Comparison of ENCODE assay signal across 8 cellular contexts in genomic region chr5:55711531-55712022, GRCh38. TPM values are rescaled to one million over a fixed set of nuclear protein-coding genes. Genes with fewer than 3 reads are reported as not detected.
DNase-seq lines count a peak whose midpoint lies in the region; ATAC-seq and TF ChIP-seq lines count a peak whose summit lies in the region.

No MANE protein-coding gene starts in this region.

- peaks cover under 1% of the 10 kb centered on the region for H3K9me3 Mint-ChIP-seq in T-helper 1 cell treated with Interleukin-12 subunit alpha and Interleukin-12 subunit beta and Interleukin-4 antibody, amounts not matched to agents 30 μg/mL and 1 μg/mL, for 36 hours

- no peaks in the 10 kb centered on the region for H3K27me3 ChIP-seq in esophagus squamous epithelium
- H3K27me3 ChIP-seq in rectal smooth muscle tissue (ENCODE audit: control insufficient read depth, insufficient read depth, low read length), result no peaks in the 10 kb centered on the region

- WGBS in esophagus squamous epithelium, 2 donors, result 2 to 6% methylated on average over 11 to 16 of the region's 17 CpGs

- peaks cover 9 to 31% (median 11%) of the 10 kb centered on the region in 3 donors for H3K4me1 ChIP-seq in esophagus squamous epithelium
- peaks cover 4% of the 10 kb centered on the region for H3K4me1 ChIP-seq in rectal smooth muscle tissue (ENCODE audit: control insufficient read depth, insufficient read depth, low read length)

- no peak for TF ChIP-seq CTCF in esophagus squamous epithelium (IDR thresholded peaks at IDR 0.05)

- no peaks in the 10 kb centered on the region for H3K9me3 ChIP-seq in esophagus squamous epithelium

- intact Hi-C loops in esophagus squamous epithelium (cut with DNase I), result no loop called here

- H3K27ac ChIP-seq in esophagus squamous epithelium, result peak overlapping the region; percentile 64 to 87 (median 78)
- no peak overlapping the region for H3K27ac ChIP-seq in rectal smooth muscle tissue (ENCODE audit: low read depth, low read length)

- peaks cover 17% of the 10 kb centered on the region for H3K36me3 Mint-ChIP-seq in T-helper 1 cell treated with Interleukin-12 subunit alpha and Interleukin-12 subunit beta and Interleukin-4 antibody, amounts not matched to agents 30 μg/mL and 1 μg/mL, for 36 hours (ENCODE audit: low read depth)

- peak overlapping the region; percentile 57 to 97 (median 86) for H3K4me3 ChIP-seq in esophagus squamous epithelium
- peak overlapping the region; percentile 95 for H3K4me3 ChIP-seq in rectal smooth muscle tissue (ENCODE audit: low read length)

- H3K36me3 ChIP-seq in esophagus squamous epithelium (peaks cover 0 to 15% (median 0%) of the 10 kb centered on the region in 3 donors), rectal smooth muscle tissue (ENCODE audit: control insufficient read depth, insufficient read depth, low read length) (no peaks in the 10 kb centered on the region)

- peak overlapping the region; percentile 75 for H3K9ac ChIP-seq in rectal smooth muscle tissue (ENCODE audit: low read length)

- H3K4me1 Mint-ChIP-seq in T-helper 1 cell treated with Interleukin-12 subunit alpha and Interleukin-12 subunit beta and Interleukin-4 antibody, amounts not matched to agents 30 μg/mL and 1 μg/mL, for 36 hours (ENCODE audit: low read depth), result peaks cover 25% of the 10 kb centered on the region

- H3K4me3 Mint-ChIP-seq in T-helper 1 cell treated with Interleukin-12 subunit alpha and Interleukin-12 subunit beta and Interleukin-4 antibody, amounts not matched to agents 30 μg/mL and 1 μg/mL, for 36 hours, result peak overlapping the region; percentile 99

- DNase-seq in esophagus squamous epithelium (lab: John Stamatoyannopoulos, UW) (no peak), AG08395 (ENCODE audit: low spot score) (no peak), NCI-H1417 (lab: John Stamatoyannopoulos, UW) (no peak), NCI-H1105 treated with DMSO at 0.1 percent for 48 hours (lab: John Stamatoyannopoulos, UW) (no peak)

- no peak for TF ChIP-seq POLR2A in esophagus squamous epithelium (IDR thresholded peaks at IDR 0.05)

- peak; percentile 2 for ATAC-seq in GM18517 (IDR thresholded peaks at IDR 0.05; ENCODE audit: unreplicated experiment)
- no peak for ATAC-seq in GM19351 (IDR thresholded peaks at IDR 0.05; ENCODE audit: unreplicated experiment)

- H3K27me3 Mint-ChIP-seq in T-helper 1 cell treated with Interleukin-12 subunit alpha and Interleukin-12 subunit beta and Interleukin-4 antibody, amounts not matched to agents 30 μg/mL and 1 μg/mL, for 36 hours (ENCODE audit: low read depth), result peaks cover 5% of the 10 kb centered on the region

- H3K27ac Mint-ChIP-seq in T-helper 1 cell treated with Interleukin-12 subunit alpha and Interleukin-12 subunit beta and Interleukin-4 antibody, amounts not matched to agents 30 μg/mL and 1 μg/mL, for 36 hours, result peak overlapping the region; percentile 95

RNA-seq across cellular contexts. Expression of gene SLC38A9, which starts 0.5 kb away (rescaled TPM):
- total RNA-seq in esophagus squamous epithelium, result 10 to 100 TPM; 16.0 to 29.8 (median 23.3) TPM

RNA-seq across cellular contexts. Expression of gene DDX4, which starts 26.3 kb away (rescaled TPM):
- not detected for total RNA-seq in esophagus squamous epithelium
